In genomic region chr19:34994643-34995471, GRCh38 we compare ENCODE assay signal across 1 cellular context.
A peak's percentile ranks its signal among the peaks of the same experiment; 100 is the strongest.
TF ChIP-seq lines count a peak whose summit lies in the region.

No MANE protein-coding gene starts in this region.

TF ChIP-seq in HepG2, 621 proteins besides CTCF, POLR2A, EP300 and RAD21 (continued from another document and continues in another):
- TF ChIP-seq, protein P1, sequence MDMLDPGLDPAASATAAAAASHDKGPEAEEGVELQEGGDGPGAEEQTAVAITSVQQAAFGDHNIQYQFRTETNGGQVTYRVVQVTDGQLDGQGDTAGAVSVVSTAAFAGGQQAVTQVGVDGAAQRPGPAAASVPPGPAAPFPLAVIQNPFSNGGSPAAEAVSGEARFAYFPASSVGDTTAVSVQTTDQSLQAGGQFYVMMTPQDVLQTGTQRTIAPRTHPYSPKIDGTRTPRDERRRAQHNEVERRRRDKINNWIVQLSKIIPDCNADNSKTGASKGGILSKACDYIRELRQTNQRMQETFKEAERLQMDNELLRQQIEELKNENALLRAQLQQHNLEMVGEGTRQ (IDR thresholded peaks at IDR 0.05; ENCODE audit: low read depth, low read length) = no peak
- TF ChIP-seq, protein P1 (CRISPR knock-in tag; IDR thresholded peaks at IDR 0.05; ENCODE audit: borderline replicate concordance) = no peak; the same call in 1 of the 2 replicates
- TF ChIP-seq NONO (IDR thresholded peaks at IDR 0.05) = no peak
- peak; percentile 83 for TF ChIP-seq NONO (CRISPR knock-in tag; conservative IDR thresholded peaks at IDR 0.05)
- TF ChIP-seq KLF6 (CRISPR knock-in tag; IDR thresholded peaks at IDR 0.05) = no peak
- TF ChIP-seq HMGA1 (CRISPR knock-in tag; conservative IDR thresholded peaks at IDR 0.05) = no peak
- TF ChIP-seq CHD2 (IDR thresholded peaks at IDR 0.05; ENCODE audit: low read depth, low read length) = no peak
- TF ChIP-seq RXRA (CRISPR knock-in tag; IDR thresholded peaks at IDR 0.05) = peak; percentile 85
- TF ChIP-seq ZBTB40 (IDR thresholded peaks at IDR 0.05) = no peak
- 0 out of 2 replicates have a peak, but pooled peaks have one; percentile 12 for TF ChIP-seq ZBTB40 (CRISPR knock-in tag; IDR thresholded peaks at IDR 0.05)
- TF ChIP-seq RBM39 (IDR thresholded peaks at IDR 0.05; ENCODE audit: low read depth, low read length, poor library complexity, severe bottlenecking) = no peak
- no peak for TF ChIP-seq MTF2 (CRISPR knock-in tag; IDR thresholded peaks at IDR 0.05; ENCODE audit: borderline replicate concordance)
- TF ChIP-seq ZNF142 (CRISPR knock-in tag; IDR thresholded peaks at IDR 0.05) = no peak
- peak; percentile 85 for TF ChIP-seq HMG20B (CRISPR knock-in tag; conservative IDR thresholded peaks at IDR 0.05)
- TF ChIP-seq, protein P2, sequence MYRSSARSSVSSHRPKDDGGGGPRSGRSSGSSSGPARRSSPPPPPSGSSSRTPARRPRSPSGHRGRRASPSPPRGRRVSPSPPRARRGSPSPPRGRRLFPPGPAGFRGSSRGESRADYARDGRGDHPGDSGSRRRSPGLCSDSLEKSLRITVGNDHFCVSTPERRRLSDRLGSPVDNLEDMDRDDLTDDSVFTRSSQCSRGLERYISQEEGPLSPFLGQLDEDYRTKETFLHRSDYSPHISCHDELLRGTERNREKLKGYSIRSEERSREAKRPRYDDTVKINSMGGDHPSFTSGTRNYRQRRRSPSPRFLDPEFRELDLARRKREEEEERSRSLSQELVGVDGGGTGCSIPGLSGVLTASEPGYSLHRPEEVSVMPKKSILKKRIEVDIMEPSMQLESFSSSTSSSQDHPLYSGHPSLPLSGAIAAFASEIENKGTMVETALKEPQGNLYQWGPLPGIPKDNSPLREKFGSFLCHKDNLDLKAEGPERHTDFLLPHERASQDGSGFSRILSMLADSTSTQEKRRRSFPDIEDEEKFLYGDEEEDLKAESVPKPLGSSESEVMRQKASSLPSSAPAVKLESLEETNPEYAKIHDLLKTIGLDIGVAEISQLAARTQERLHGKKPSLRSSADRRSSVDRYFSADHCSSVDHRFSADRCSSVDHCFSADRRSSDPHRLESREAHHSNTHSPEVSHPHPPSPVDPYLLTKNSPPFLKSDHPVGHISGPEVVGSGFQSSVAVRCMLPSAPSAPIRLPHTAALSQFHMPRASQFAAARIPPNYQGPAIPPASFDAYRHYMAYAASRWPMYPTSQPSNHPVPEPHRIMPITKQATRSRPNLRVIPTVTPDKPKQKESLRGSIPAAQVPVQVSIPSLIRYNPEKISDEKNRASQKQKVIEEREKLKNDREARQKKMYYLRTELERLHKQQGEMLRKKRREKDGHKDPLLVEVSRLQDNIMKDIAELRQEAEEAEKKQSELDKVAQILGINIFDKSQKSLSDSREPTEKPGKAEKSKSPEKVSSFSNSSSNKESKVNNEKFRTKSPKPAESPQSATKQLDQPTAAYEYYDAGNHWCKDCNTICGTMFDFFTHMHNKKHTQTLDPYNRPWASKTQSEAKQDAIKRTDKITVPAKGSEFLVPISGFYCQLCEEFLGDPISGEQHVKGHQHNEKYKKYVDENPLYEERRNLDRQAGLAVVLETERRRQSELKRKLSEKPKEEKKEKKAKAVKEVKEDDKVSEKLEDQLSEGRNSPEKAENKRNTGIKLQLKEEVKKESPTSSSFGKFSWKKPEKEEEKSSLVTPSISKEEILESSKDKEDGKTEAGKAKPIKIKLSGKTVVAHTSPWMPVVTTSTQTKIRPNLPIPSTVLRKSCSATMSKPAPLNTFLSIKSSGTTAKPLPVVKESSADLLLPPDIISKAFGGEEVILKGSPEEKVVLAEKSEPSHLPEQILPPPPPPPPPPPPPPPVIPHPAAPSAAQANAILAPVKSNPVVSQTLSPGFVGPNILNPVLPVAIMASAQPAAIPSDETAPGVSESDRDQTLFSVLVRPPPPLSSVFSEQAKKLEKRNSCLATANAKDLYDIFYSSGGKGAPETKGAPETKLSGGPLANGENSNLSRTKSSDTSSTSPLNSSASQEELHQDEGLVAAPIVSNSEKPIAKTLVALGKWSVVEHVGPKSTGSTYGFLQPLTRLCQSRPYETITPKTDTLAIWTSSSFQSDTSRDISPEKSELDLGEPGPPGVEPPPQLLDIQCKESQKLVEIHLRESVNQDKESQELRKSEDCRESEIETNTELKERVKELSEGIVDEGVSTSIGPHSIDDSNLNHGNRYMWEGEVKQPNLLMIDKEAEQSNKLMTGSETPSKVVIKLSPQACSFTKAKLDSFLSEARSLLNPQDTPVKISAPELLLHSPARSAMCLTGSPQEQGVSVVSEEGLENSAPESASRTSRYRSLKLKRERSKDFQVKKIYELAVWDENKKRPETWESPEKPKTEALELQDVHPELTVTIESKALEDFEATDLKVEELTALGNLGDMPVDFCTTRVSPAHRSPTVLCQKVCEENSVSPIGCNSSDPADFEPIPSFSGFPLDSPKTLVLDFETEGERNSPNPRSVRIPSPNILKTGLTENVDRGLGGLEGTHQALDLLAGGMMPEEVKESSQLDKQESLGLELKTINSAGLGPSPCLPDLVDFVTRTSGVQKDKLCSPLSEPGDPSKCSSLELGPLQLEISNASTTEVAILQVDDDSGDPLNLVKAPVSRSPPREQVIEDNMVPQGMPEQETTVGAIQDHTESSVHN (CRISPR knock-in tag; IDR thresholded peaks at IDR 0.05) = 0 out of 2 replicates have a peak, but pooled peaks have one; percentile 64
- peak; percentile 91 for TF ChIP-seq HDAC2 (CRISPR knock-in tag; IDR thresholded peaks at IDR 0.05)
- no peak for TF ChIP-seq ATAD3A (CRISPR knock-in tag; IDR thresholded peaks at IDR 0.05)
- no peak for TF ChIP-seq RAD51 (IDR thresholded peaks at IDR 0.05; ENCODE audit: borderline replicate concordance)
- TF ChIP-seq NR0B2 (CRISPR knock-in tag; IDR thresholded peaks at IDR 0.05) = no peak
- TF ChIP-seq GABPA (IDR thresholded peaks at IDR 0.05; ENCODE audit: low read depth, low read length) = no peak
- peak; percentile 47; the same call in 1 of the 2 replicates for TF ChIP-seq GABPA (CRISPR knock-in tag; IDR thresholded peaks at IDR 0.05; ENCODE audit: low read depth)
